ENCODE assay signal across 24 cellular contexts in the genomic region with DNA sequence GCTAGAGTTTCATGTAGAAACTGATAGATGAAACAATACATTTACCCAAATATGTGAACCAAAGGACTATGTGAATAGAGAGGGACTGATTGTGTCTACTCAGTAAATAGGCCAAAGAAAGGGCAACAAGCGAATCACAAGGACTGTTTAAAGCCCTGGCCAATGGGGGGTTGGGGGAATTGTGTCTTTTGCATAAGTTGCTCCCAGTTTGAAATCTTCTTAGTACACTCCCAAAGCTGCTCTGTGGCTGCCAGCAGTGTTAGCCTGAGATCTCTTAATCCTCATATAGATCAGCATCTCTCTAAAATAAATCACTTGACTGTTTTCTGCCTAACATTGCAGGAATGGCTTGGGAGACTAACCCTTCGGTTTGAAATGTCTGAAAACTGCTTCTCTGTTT.
"Had no signal": no experiment of that assay in that cellular context is flagged by ENCODE, and none has a peak within 500 bp of the region (broad histone marks: within the 10 kb centered on the region; RNA-seq: fewer than 3 reads in every experiment).

No MANE protein-coding gene starts in this region.

- H3K4me3 Mint-ChIP-seq: activated CD4-positive, alpha-beta T cell treated with anti-CD3 and anti-CD28 coated beads for 36 hours; activated CD8-positive, alpha-beta T cell treated with anti-CD3 and anti-CD28 coated beads, Interleukin-2, amount 10 ng/mL, durations not matched to agents 7 days and 5 days; activated naive CD8-positive, alpha-beta T cell treated with anti-CD3 and anti-CD28 coated beads, Interleukin-2, amount 50 U/mL, for 24 hours; central memory CD8-positive, alpha-beta T cell had no signal

- H3K9me3 Mint-ChIP-seq: activated naive CD8-positive, alpha-beta T cell treated with anti-CD3 and anti-CD28 coated beads, Interleukin-2, amount 50 U/mL, for 24 hours; central memory CD8-positive, alpha-beta T cell; T-cell had no signal

- H3K4me1 ChIP-seq: ascending aorta, body of pancreas had no signal

- H3K27me3 Mint-ChIP-seq: activated CD4-positive, alpha-beta T cell treated with anti-CD3 and anti-CD28 coated beads for 36 hours; activated naive CD8-positive, alpha-beta T cell treated with anti-CD3 and anti-CD28 coated beads, Interleukin-2, amount 50 U/mL, for 24 hours; central memory CD8-positive, alpha-beta T cell; T-cell had no signal

- H3K36me3 Mint-ChIP-seq: T-cell had no signal

- H3K4me1 Mint-ChIP-seq: central memory CD8-positive, alpha-beta T cell had no signal

- H3K9me3 ChIP-seq: ascending aorta, body of pancreas had no signal

- H3K27ac Mint-ChIP-seq: activated CD4-positive, alpha-beta T cell treated with anti-CD3 and anti-CD28 coated beads for 36 hours; activated CD8-positive, alpha-beta T cell treated with anti-CD3 and anti-CD28 coated beads, Interleukin-2, amount 10 ng/mL, durations not matched to agents 7 days and 5 days; activated naive CD4-positive, alpha-beta T cell treated with anti-CD3 and anti-CD28 coated beads, Interleukin-2, amount 50 U/mL, for 72 hours; activated naive CD8-positive, alpha-beta T cell treated with anti-CD3 and anti-CD28 coated beads, Interleukin-2, amount 50 U/mL, for 24 hours; T-cell had no signal

- H3K4me3 ChIP-seq: ascending aorta, body of pancreas, SK-N-MC had no signal

- H3K27me3 ChIP-seq: ascending aorta, body of pancreas had no signal

- H3K36me3 ChIP-seq: ascending aorta had no signal

- ATAC-seq: activated CD4-positive, alpha-beta T cell treated with anti-CD3 and anti-CD28 coated beads for 36 hours; activated CD8-positive, alpha-beta T cell treated with anti-CD3 and anti-CD28 coated beads, Interleukin-2, amount 10 ng/mL, durations not matched to agents 7 days and 5 days; activated naive CD4-positive, alpha-beta T cell treated with anti-CD3 and anti-CD28 coated beads, Interleukin-2, amount 50 U/mL, for 72 hours; activated naive CD8-positive, alpha-beta T cell treated with anti-CD3 and anti-CD28 coated beads, Interleukin-2, amount 50 U/mL, for 24 hours; body of pancreas; Panc1; Right ventricle myocardium inferior; T-cell had no signal

- DNase-seq: activated CD4-positive, alpha-beta T cell treated with anti-CD3 and anti-CD28 coated beads for 36 hours; activated CD8-positive, alpha-beta memory T cell treated with anti-CD3 and anti-CD28 coated beads, Interleukin-2, amount 50 U/mL, for 48 hours; activated CD8-positive, alpha-beta T cell treated with anti-CD3 and anti-CD28 coated beads, Interleukin-2, amount 10 ng/mL, durations not matched to agents 7 days and 5 days; activated naive CD8-positive, alpha-beta T cell treated with anti-CD3 and anti-CD28 coated beads, Interleukin-2, amount 50 U/mL, for 24 hours; activated T-cell treated with anti-CD3 and anti-CD28 coated beads, Interleukin-2, amount 50 U/mL, for 1 hour; amniotic stem cell; body of pancreas; Karpas-422; NCI-H146; NCI-H187 treated with DMSO at 0.1 percent for 48 hours; NCI-H2081 treated with DMSO at 0.1 percent for 48 hours; NCI-H446; NCI-H524; OCI-M1; RPMI8226; T-cell; T-helper 2 cell; T1000 had no signal

- H3K27ac ChIP-seq: ascending aorta, body of pancreas, SK-N-MC had no signal
